ENCODE assay signal across 1 cellular context in the genomic region with DNA sequence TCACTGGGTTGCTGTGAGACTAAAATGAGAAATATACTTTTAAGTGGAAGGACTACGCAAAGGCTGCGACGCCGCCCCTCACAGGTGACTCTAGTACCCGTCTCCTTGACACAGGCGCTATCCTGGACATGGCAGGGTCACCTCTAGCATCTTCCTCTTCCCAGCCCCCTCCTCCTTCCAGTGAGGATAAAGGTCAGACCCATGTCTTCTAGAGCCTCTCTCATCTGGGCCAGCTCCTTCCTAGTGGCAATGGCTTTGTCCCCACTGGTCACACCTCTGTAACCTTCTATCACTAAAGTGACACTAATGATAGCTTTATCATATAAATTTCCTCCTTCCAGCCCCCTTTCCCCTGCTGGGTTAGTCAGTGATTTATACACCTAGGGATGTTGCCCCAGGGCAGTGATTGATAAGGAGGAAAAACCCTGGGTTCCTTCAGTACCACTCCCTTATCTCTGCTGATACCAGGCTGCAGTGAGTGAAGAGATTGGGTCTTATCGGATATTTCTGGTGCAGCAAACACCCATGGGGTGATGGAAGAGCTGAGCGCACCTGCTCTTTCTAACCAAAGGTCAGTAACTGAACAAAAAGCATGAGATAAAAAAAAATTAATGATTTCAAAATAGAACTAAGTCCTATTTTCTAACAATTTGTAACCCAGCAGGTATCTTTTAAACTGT.
A peak's percentile ranks its signal among the peaks of the same experiment; 100 is the strongest.
TF ChIP-seq lines count a peak whose summit lies in the region.

No MANE protein-coding gene starts in this region.

TF ChIP-seq in K562, 482 proteins besides CTCF, POLR2A, EP300 and RAD21 (continued from another document):
- no peak for TF ChIP-seq GABPA (tag; conservative IDR thresholded peaks at IDR 0.05; ENCODE audit: low read depth)
- TF ChIP-seq, protein P1, sequence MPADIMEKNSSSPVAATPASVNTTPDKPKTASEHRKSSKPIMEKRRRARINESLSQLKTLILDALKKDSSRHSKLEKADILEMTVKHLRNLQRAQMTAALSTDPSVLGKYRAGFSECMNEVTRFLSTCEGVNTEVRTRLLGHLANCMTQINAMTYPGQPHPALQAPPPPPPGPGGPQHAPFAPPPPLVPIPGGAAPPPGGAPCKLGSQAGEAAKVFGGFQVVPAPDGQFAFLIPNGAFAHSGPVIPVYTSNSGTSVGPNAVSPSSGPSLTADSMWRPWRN (IDR thresholded peaks at IDR 0.05; ENCODE audit: low read depth), result no peak
- TF ChIP-seq KDM1A (IDR thresholded peaks at IDR 0.05), result peak; percentile 37 to 53; a peak in 2 of 4 replicates
- TF ChIP-seq CBFA2T3 (IDR thresholded peaks at IDR 0.05), result peak; percentile 66
- TF ChIP-seq RFX5 (IDR thresholded peaks at IDR 0.05; ENCODE audit: low read depth, low read length), result no peak
- no peak for TF ChIP-seq ZNF12 (CRISPR knock-in tag; IDR thresholded peaks at IDR 0.05)
- TF ChIP-seq ZSCAN32 (CRISPR knock-in tag; IDR thresholded peaks at IDR 0.05), result no peak
